24 cellular contexts compared by ENCODE assay signal in genomic region chr3:109178701-109179100, GRCh38. TPM values are rescaled to one million over a fixed set of nuclear protein-coding genes. Genes with fewer than 3 reads are reported as not detected.
"Had no signal": no experiment of that assay in that cellular context is flagged by ENCODE, and none has a peak within 500 bp of the region (broad histone marks: within the 10 kb centered on the region; RNA-seq: fewer than 3 reads in every experiment).

No MANE protein-coding gene starts in this region.

- H3K4me3 ChIP-seq: gastrocnemius medialis, heart right ventricle, psoas muscle, sigmoid colon, spleen, stomach, thoracic aorta, upper lobe of right lung had no signal

- ATAC-seq: activated CD4-positive, CD25-positive, alpha-beta regulatory T cell treated with anti-CD3 and anti-CD28 coated beads, Interleukin-2, amount 50 U/mL, for 24 hours; activated naive CD8-positive, alpha-beta T cell treated with anti-CD3 and anti-CD28 coated beads, Interleukin-2, amount 50 U/mL, for 24 hours; gastrocnemius medialis; heart right ventricle; left lobe of liver; naive thymus-derived CD8-positive, alpha-beta T cell; psoas muscle; upper lobe of right lung had no signal

- H3K27ac ChIP-seq: gastrocnemius medialis, heart right ventricle, psoas muscle, sigmoid colon, spleen, stomach, thoracic aorta, upper lobe of right lung had no signal

- FAIRE-seq: bronchial epithelial cell had no signal

- H3K9me3 Mint-ChIP-seq: activated naive CD4-positive, alpha-beta T cell treated with anti-CD3 and anti-CD28 coated beads for 36 hours; activated naive CD8-positive, alpha-beta T cell treated with anti-CD3 and anti-CD28 coated beads, Interleukin-2, amount 50 U/mL, for 24 hours had no signal

- H3K4me3 Mint-ChIP-seq: activated naive CD4-positive, alpha-beta T cell treated with anti-CD3 and anti-CD28 coated beads for 36 hours; activated naive CD8-positive, alpha-beta T cell treated with anti-CD3 and anti-CD28 coated beads, Interleukin-2, amount 50 U/mL, for 24 hours; naive thymus-derived CD8-positive, alpha-beta T cell had no signal

- H3K36me3 ChIP-seq: gastrocnemius medialis, heart right ventricle, sigmoid colon, spleen, stomach, thoracic aorta, upper lobe of right lung had no signal

- H3K27ac Mint-ChIP-seq: activated naive CD4-positive, alpha-beta T cell treated with anti-CD3 and anti-CD28 coated beads for 36 hours; activated naive CD8-positive, alpha-beta T cell treated with anti-CD3 and anti-CD28 coated beads, Interleukin-2, amount 50 U/mL, for 24 hours; naive thymus-derived CD8-positive, alpha-beta T cell had no signal

- H3K4me1 Mint-ChIP-seq: activated naive CD8-positive, alpha-beta T cell treated with anti-CD3 and anti-CD28 coated beads, Interleukin-2, amount 50 U/mL, for 24 hours; naive thymus-derived CD8-positive, alpha-beta T cell had no signal

- H3K27me3 ChIP-seq: gastrocnemius medialis, heart right ventricle, sigmoid colon, spleen, stomach, upper lobe of right lung had no signal

- DNase-seq: activated naive CD4-positive, alpha-beta T cell treated with anti-CD3 and anti-CD28 coated beads for 36 hours; activated naive CD8-positive, alpha-beta T cell treated with anti-CD3 and anti-CD28 coated beads, Interleukin-2, amount 50 U/mL, for 24 hours; aorta; dermis blood vessel endothelial cell; gastrocnemius medialis; heart right ventricle; mammary epithelial cell; naive thymus-derived CD8-positive, alpha-beta T cell; psoas muscle; sigmoid colon; spleen; stomach; T-helper 1 cell; T1000; upper lobe of right lung had no signal

- H3K27me3 Mint-ChIP-seq: activated naive CD8-positive, alpha-beta T cell treated with anti-CD3 and anti-CD28 coated beads, Interleukin-2, amount 50 U/mL, for 24 hours had no signal

- H3K9me3 ChIP-seq: gastrocnemius medialis, heart right ventricle, psoas muscle, sigmoid colon, spleen, stomach, thoracic aorta, upper lobe of right lung had no signal

- H3K4me1 ChIP-seq: gastrocnemius medialis, heart right ventricle, psoas muscle, sigmoid colon, spleen, stomach, upper lobe of right lung had no signal

RNA-seq across cellular contexts. Expression of gene C3orf85, which starts 42.2 kb away (rescaled TPM):
- total RNA-seq: activated CD8-positive, alpha-beta memory T cell treated with anti-CD3 and anti-CD28 coated beads for 36 hours; activated naive CD4-positive, alpha-beta T cell treated with anti-CD3 and anti-CD28 coated beads for 36 hours; aorta; bronchial epithelial cell; chondrocyte; dermis blood vessel endothelial cell; epithelial cell of proximal tubule; gastrocnemius medialis; heart right ventricle; mammary epithelial cell; mucosa of gallbladder; naive thymus-derived CD8-positive, alpha-beta T cell; osteoblast; psoas muscle; sigmoid colon; spleen; thoracic aorta; upper lobe of right lung had no signal
- polyA plus RNA-seq: heart right ventricle; mammary epithelial cell; naive thymus-derived CD8-positive, alpha-beta T cell; spleen; stomach had no signal
